Comparison of ENCODE assay signal across 8 cellular contexts in genomic region chr11:62909107-62909894, GRCh38. TPM values are rescaled to one million over a fixed set of nuclear protein-coding genes. Genes with fewer than 3 reads are reported as not detected.
A peak's percentile ranks its signal among the peaks of the same experiment; 100 is the strongest.
DNase-seq lines count a peak whose midpoint lies in the region; TF ChIP-seq lines count a peak whose summit lies in the region.

No MANE protein-coding gene starts in this region.

- peaks cover 6% of the 10 kb centered on the region for H3K4me1 Mint-ChIP-seq in MCF 10A (ENCODE audit: insufficient read depth, unreplicated experiment)
- peaks cover 7% of the 10 kb centered on the region for H3K4me1 Mint-ChIP-seq in CD14-positive monocyte

- CTCF ChIA-PET in MCF 10A (lab: Yijun Ruan, JAX): interaction anchor here (0.5 to 11.5 kb wide), 7 partner anchors 10 to 681 kb away, joined by 3 to 456 read pairs (median 3); partner anchors contain the start of gene CHRM1

- DNase-seq in NCI-H2196 (lab: John Stamatoyannopoulos, UW; ENCODE audit: unreplicated experiment) (peak; percentile 32), NCI-H2196 treated with DMSO at 0.1 percent for 48 hours (lab: John Stamatoyannopoulos, UW; ENCODE audit: unreplicated experiment) (no peak), NCI-H1105 (lab: John Stamatoyannopoulos, UW) (peak; percentile 36), MCF 10A (ENCODE audit: unreplicated experiment) (peak; percentile 76), iris pigment epithelial cell (ENCODE audit: low read depth) (peak; percentile 73), superior temporal gyrus (ENCODE audit: extremely low spot score) (peak; percentile 36), CD14-positive monocyte (ENCODE audit: low spot score) (no peak)
- DNase-seq in activated CD8-positive, alpha-beta memory T cell treated with anti-CD3 and anti-CD28 coated beads for 24 hours: no peak

- intact Hi-C loops in MCF 10A (cut with micrococcal nuclease): loop anchor here (1.0 kb wide), 1 partner anchor 66 kb away; no protein-coding TSS in a partner anchor
- intact Hi-C loops in CD14-positive monocyte (cut with micrococcal nuclease): no loop called here

- BruUV-seq in MCF 10A (replicated peaks; lab: Mats Ljungman, UMichigan): no TSS peak

- H3K27me3 Mint-ChIP-seq in MCF 10A (ENCODE audit: insufficient read depth, unreplicated experiment): no peaks in the 10 kb centered on the region
- peaks cover 7 to 17% (median 16%) of the 10 kb centered on the region in 3 donors for H3K27me3 Mint-ChIP-seq in CD14-positive monocyte (ENCODE audit: low read depth in 3 of 3)

- POLR2A ChIA-PET in MCF 10A (lab: Yijun Ruan, JAX): no interaction called here

- no peaks in the 10 kb centered on the region for H3K36me3 Mint-ChIP-seq in MCF 10A (ENCODE audit: insufficient read depth, unreplicated experiment)
- no peaks in the 10 kb centered on the region for H3K36me3 Mint-ChIP-seq in CD14-positive monocyte

- peak; percentile 67 for TF ChIP-seq CTCF in MCF 10A (IDR thresholded peaks at IDR 0.05; ENCODE audit: unreplicated experiment)
- TF ChIP-seq CTCF in CD14-positive monocyte (IDR thresholded peaks at IDR 0.05): no peak

- no peak overlapping the region for H3K4me3 Mint-ChIP-seq in MCF 10A (ENCODE audit: unreplicated experiment)
- no peak overlapping the region for H3K4me3 Mint-ChIP-seq in CD14-positive monocyte

- H3K27ac Mint-ChIP-seq in MCF 10A (ENCODE audit: low read depth, unreplicated experiment) (no peak overlapping the region), CD14-positive monocyte (no peak overlapping the region)

- no peaks in the 10 kb centered on the region for H3K9me3 Mint-ChIP-seq in MCF 10A (ENCODE audit: unreplicated experiment)
- peaks cover 0 to 1% (median 0%) of the 10 kb centered on the region in 7 donors for H3K9me3 Mint-ChIP-seq in CD14-positive monocyte

RNA-seq across cellular contexts. Expression of gene CHRM1, which starts 11.9 kb away (rescaled TPM):
- not detected in 2 replicates for total RNA-seq in MCF 10A (2022)
- not detected for polyA plus RNA-seq in CD14-positive monocyte

RNA-seq across cellular contexts. Expression of gene SLC3A2, which starts 28.6 kb away (rescaled TPM):
- total RNA-seq in MCF 10A (2022): 838 and 896 TPM in 2 replicates
- polyA plus RNA-seq in CD14-positive monocyte: 100 to 1,000 TPM; 156 to 189 TPM

Comparison
In these comparisons a context has a peak if more than half of its experiments do, and no peak if none do; other contexts are left out.
1. DNase-seq: peak in NCI-H2196 (single experiment), NCI-H1105 (single experiment), MCF 10A (single experiment), iris pigment epithelial cell (single experiment) and superior temporal gyrus (single experiment); none in NCI-H2196 treated with DMSO at 0.1 percent for 48 hours (single experiment), activated CD8-positive, alpha-beta memory T cell treated with anti-CD3 and anti-CD28 coated beads for 24 hours (single experiment) and CD14-positive monocyte (single experiment).